ENCODE assay signal across 2 cellular contexts in the genomic region with DNA sequence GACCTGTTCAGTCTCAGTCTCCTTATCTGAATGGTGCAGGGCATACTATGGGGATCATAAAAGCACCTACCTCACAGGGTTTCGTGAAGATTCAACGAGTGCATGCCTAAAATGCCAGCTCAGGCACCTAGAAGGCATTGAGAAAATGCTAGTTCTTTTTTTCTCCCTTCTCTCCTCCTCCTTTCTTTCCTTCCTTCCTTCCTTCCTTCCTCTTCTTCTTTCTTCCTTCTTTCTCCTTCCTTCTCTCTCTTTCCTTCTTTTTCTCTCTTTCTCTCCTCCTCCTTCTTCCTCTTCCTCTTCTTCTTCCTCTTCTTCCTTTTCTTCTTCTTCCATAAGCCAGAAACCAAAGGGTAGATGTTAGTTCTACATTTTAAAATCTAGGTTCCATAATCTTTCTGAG.
TF ChIP-seq lines count a peak whose summit lies in the region.

No MANE protein-coding gene starts in this region.

TF ChIP-seq in WTC11, 78 proteins besides CTCF, POLR2A, EP300 and RAD21:
- no peak for TF ChIP-seq GTF2I (CRISPR knock-in tag; conservative IDR thresholded peaks at IDR 0.05)
- TF ChIP-seq ETV6 (CRISPR knock-in tag; IDR thresholded peaks at IDR 0.05): no peak
- TF ChIP-seq, protein P1, sequence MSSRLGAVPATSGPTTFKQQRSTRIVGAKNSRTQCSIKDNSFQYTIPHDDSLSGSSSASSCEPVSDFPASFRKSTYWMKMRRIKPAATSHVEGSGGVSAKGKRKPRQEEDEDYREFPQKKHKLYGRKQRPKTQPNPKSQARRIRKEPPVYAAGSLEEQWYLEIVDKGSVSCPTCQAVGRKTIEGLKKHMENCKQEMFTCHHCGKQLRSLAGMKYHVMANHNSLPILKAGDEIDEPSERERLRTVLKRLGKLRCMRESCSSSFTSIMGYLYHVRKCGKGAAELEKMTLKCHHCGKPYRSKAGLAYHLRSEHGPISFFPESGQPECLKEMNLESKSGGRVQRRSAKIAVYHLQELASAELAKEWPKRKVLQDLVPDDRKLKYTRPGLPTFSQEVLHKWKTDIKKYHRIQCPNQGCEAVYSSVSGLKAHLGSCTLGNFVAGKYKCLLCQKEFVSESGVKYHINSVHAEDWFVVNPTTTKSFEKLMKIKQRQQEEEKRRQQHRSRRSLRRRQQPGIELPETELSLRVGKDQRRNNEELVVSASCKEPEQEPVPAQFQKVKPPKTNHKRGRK (CRISPR knock-in tag; IDR thresholded peaks at IDR 0.05; ENCODE audit: borderline replicate concordance): 0 out of 2 replicates have a peak, but pooled peaks have one; percentile 63
- no peak for TF ChIP-seq ZMAT4 (CRISPR knock-in tag; IDR thresholded peaks at IDR 0.05)
- TF ChIP-seq ZNF138 (CRISPR knock-in tag; conservative IDR thresholded peaks at IDR 0.05): no peak
- TF ChIP-seq JUN (CRISPR knock-in tag; IDR thresholded peaks at IDR 0.05): no peak
- TF ChIP-seq, protein P2, sequence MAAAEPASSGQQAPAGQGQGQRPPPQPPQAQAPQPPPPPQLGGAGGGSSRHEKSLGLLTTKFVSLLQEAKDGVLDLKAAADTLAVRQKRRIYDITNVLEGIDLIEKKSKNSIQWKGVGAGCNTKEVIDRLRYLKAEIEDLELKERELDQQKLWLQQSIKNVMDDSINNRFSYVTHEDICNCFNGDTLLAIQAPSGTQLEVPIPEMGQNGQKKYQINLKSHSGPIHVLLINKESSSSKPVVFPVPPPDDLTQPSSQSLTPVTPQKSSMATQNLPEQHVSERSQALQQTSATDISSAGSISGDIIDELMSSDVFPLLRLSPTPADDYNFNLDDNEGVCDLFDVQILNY (CRISPR knock-in tag; IDR thresholded peaks at IDR 0.05): no peak
- TF ChIP-seq, protein P3, sequence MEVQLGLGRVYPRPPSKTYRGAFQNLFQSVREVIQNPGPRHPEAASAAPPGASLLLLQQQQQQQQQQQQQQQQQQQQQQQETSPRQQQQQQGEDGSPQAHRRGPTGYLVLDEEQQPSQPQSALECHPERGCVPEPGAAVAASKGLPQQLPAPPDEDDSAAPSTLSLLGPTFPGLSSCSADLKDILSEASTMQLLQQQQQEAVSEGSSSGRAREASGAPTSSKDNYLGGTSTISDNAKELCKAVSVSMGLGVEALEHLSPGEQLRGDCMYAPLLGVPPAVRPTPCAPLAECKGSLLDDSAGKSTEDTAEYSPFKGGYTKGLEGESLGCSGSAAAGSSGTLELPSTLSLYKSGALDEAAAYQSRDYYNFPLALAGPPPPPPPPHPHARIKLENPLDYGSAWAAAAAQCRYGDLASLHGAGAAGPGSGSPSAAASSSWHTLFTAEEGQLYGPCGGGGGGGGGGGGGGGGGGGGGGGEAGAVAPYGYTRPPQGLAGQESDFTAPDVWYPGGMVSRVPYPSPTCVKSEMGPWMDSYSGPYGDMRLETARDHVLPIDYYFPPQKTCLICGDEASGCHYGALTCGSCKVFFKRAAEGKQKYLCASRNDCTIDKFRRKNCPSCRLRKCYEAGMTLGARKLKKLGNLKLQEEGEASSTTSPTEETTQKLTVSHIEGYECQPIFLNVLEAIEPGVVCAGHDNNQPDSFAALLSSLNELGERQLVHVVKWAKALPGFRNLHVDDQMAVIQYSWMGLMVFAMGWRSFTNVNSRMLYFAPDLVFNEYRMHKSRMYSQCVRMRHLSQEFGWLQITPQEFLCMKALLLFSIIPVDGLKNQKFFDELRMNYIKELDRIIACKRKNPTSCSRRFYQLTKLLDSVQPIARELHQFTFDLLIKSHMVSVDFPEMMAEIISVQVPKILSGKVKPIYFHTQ (CRISPR knock-in tag; IDR thresholded peaks at IDR 0.05): no peak

TF ChIP-seq in H1, 55 proteins besides CTCF, POLR2A, EP300 and RAD21:
- no peak for TF ChIP-seq SP2 (IDR thresholded peaks at IDR 0.05; ENCODE audit: low read length)
- TF ChIP-seq KDM1A (IDR thresholded peaks at IDR 0.05; ENCODE audit: borderline replicate concordance, low read length): no peak
- TF ChIP-seq SRF (IDR thresholded peaks at IDR 0.05; ENCODE audit: low read depth, low read length): no peak
- TF ChIP-seq POU5F1 (IDR thresholded peaks at IDR 0.05; ENCODE audit: low read depth, low read length): no peak
- no peak for TF ChIP-seq SAP30 (IDR thresholded peaks at IDR 0.05; ENCODE audit: insufficient read depth, insufficient replicate concordance, low read length)
- TF ChIP-seq TCF12 (IDR thresholded peaks at IDR 0.05; ENCODE audit: low read depth, low read length): no peak
- TF ChIP-seq, protein P4, sequence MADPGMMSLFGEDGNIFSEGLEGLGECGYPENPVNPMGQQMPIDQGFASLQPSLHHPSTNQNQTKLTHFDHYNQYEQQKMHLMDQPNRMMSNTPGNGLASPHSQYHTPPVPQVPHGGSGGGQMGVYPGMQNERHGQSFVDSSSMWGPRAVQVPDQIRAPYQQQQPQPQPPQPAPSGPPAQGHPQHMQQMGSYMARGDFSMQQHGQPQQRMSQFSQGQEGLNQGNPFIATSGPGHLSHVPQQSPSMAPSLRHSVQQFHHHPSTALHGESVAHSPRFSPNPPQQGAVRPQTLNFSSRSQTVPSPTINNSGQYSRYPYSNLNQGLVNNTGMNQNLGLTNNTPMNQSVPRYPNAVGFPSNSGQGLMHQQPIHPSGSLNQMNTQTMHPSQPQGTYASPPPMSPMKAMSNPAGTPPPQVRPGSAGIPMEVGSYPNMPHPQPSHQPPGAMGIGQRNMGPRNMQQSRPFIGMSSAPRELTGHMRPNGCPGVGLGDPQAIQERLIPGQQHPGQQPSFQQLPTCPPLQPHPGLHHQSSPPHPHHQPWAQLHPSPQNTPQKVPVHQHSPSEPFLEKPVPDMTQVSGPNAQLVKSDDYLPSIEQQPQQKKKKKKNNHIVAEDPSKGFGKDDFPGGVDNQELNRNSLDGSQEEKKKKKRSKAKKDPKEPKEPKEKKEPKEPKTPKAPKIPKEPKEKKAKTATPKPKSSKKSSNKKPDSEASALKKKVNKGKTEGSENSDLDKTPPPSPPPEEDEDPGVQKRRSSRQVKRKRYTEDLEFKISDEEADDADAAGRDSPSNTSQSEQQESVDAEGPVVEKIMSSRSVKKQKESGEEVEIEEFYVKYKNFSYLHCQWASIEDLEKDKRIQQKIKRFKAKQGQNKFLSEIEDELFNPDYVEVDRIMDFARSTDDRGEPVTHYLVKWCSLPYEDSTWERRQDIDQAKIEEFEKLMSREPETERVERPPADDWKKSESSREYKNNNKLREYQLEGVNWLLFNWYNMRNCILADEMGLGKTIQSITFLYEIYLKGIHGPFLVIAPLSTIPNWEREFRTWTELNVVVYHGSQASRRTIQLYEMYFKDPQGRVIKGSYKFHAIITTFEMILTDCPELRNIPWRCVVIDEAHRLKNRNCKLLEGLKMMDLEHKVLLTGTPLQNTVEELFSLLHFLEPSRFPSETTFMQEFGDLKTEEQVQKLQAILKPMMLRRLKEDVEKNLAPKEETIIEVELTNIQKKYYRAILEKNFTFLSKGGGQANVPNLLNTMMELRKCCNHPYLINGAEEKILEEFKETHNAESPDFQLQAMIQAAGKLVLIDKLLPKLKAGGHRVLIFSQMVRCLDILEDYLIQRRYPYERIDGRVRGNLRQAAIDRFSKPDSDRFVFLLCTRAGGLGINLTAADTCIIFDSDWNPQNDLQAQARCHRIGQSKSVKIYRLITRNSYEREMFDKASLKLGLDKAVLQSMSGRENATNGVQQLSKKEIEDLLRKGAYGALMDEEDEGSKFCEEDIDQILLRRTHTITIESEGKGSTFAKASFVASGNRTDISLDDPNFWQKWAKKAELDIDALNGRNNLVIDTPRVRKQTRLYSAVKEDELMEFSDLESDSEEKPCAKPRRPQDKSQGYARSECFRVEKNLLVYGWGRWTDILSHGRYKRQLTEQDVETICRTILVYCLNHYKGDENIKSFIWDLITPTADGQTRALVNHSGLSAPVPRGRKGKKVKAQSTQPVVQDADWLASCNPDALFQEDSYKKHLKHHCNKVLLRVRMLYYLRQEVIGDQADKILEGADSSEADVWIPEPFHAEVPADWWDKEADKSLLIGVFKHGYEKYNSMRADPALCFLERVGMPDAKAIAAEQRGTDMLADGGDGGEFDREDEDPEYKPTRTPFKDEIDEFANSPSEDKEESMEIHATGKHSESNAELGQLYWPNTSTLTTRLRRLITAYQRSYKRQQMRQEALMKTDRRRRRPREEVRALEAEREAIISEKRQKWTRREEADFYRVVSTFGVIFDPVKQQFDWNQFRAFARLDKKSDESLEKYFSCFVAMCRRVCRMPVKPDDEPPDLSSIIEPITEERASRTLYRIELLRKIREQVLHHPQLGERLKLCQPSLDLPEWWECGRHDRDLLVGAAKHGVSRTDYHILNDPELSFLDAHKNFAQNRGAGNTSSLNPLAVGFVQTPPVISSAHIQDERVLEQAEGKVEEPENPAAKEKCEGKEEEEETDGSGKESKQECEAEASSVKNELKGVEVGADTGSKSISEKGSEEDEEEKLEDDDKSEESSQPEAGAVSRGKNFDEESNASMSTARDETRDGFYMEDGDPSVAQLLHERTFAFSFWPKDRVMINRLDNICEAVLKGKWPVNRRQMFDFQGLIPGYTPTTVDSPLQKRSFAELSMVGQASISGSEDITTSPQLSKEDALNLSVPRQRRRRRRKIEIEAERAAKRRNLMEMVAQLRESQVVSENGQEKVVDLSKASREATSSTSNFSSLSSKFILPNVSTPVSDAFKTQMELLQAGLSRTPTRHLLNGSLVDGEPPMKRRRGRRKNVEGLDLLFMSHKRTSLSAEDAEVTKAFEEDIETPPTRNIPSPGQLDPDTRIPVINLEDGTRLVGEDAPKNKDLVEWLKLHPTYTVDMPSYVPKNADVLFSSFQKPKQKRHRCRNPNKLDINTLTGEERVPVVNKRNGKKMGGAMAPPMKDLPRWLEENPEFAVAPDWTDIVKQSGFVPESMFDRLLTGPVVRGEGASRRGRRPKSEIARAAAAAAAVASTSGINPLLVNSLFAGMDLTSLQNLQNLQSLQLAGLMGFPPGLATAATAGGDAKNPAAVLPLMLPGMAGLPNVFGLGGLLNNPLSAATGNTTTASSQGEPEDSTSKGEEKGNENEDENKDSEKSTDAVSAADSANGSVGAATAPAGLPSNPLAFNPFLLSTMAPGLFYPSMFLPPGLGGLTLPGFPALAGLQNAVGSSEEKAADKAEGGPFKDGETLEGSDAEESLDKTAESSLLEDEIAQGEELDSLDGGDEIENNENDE (IDR thresholded peaks at IDR 0.05; ENCODE audit: insufficient replicate concordance, low read length): no peak
- TF ChIP-seq, protein P5, sequence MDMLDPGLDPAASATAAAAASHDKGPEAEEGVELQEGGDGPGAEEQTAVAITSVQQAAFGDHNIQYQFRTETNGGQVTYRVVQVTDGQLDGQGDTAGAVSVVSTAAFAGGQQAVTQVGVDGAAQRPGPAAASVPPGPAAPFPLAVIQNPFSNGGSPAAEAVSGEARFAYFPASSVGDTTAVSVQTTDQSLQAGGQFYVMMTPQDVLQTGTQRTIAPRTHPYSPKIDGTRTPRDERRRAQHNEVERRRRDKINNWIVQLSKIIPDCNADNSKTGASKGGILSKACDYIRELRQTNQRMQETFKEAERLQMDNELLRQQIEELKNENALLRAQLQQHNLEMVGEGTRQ (IDR thresholded peaks at IDR 0.05; ENCODE audit: low read length): no peak
- no peak for TF ChIP-seq JUND (IDR thresholded peaks at IDR 0.05; ENCODE audit: low read length)
- TF ChIP-seq NRF1 (IDR thresholded peaks at IDR 0.05; ENCODE audit: low read depth, low read length): no peak
- no peak for TF ChIP-seq RXRA (IDR thresholded peaks at IDR 0.05; ENCODE audit: insufficient read depth, low read depth, low read length)
- TF ChIP-seq EZH2 (IDR thresholded peaks at IDR 0.05; ENCODE audit: low read depth, low read length, severe bottlenecking): no peak
- TF ChIP-seq SUZ12 (IDR thresholded peaks at IDR 0.05; ENCODE audit: low read length): no peak
- no peak for TF ChIP-seq FOSL1 (IDR thresholded peaks at IDR 0.05; ENCODE audit: insufficient read depth, low read depth, low read length)
- no peak for TF ChIP-seq GTF2F1 (IDR thresholded peaks at IDR 0.05; ENCODE audit: borderline replicate concordance, low read depth, low read length)
- TF ChIP-seq KDM5A (IDR thresholded peaks at IDR 0.05; ENCODE audit: low read length): no peak
- no peak for TF ChIP-seq CBX8 (IDR thresholded peaks at IDR 0.05; ENCODE audit: borderline replicate concordance, low read depth, low read length)
- no peak for TF ChIP-seq GABPA (IDR thresholded peaks at IDR 0.05; ENCODE audit: borderline replicate concordance, insufficient read depth, low read length)
